Comparison of ENCODE assay signal across 10 cellular contexts in the genomic region with DNA sequence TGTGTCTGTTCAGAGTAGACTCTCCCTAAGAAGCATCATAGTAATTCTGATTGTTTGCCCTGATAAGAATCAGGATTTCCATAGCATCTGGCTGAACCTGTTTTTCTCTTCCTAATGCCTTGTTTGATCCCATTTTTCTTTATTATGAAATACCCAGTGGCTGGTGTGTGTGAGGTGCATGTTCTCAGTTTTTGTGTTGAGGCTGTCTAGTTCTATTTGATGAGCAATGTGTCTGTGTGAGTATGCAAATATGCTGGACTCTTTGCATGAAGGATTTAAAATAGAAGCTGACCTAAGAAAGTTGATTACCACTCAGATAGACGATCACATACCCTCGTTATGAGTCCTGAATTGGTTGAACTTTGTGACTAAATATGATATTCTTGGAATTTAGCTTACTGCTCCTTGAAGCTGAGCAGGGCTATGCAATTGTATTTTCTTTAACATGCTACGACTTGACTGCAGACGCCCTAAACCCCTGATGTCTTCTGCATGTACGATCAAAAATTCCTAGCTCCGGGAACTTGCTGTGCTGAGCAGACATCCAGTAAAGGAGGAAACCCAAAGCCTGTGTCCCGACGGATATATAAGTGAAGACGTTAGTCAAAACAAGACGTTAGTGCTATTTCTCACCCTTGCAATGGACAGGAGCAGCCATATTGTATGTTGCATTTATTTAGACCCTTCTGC. TPM values are rescaled to one million over a fixed set of nuclear protein-coding genes. Genes with fewer than 3 reads are reported as not detected.
DNase-seq lines count a peak whose midpoint lies in the region; ATAC-seq and TF ChIP-seq lines count a peak whose summit lies in the region.
"Had no signal": no experiment of that assay in that cellular context is flagged by ENCODE, and none has a peak within 500 bp of the region (broad histone marks: within the 10 kb centered on the region; RNA-seq: fewer than 3 reads in every experiment).

No MANE protein-coding gene starts in this region.

- H3K4me1 ChIP-seq in RWPE2 (ENCODE audit: insufficient read depth, poor library complexity, severe bottlenecking): peaks cover 41% of the 10 kb centered on the region
- peaks cover 0 to 62% (median 27%) of the 10 kb centered on the region in 3 donors for H3K4me1 ChIP-seq in esophagus squamous epithelium
- H3K4me1 ChIP-seq: adrenal gland had no signal

- no peaks in the 10 kb centered on the region for H3K27me3 Mint-ChIP-seq in naive B cell

- peak overlapping the region; percentile 100 for H3K27ac ChIP-seq in RWPE2 (ENCODE audit: poor library complexity, severe bottlenecking)
- no peak overlapping the region for H3K27ac ChIP-seq in esophagus squamous epithelium
- H3K27ac ChIP-seq: adrenal gland had no signal

- H3K36me3 ChIP-seq in RWPE2 (ENCODE audit: low read depth): no peaks in the 10 kb centered on the region
- no peaks in the 10 kb centered on the region for H3K36me3 ChIP-seq in esophagus squamous epithelium
- H3K36me3 ChIP-seq: adrenal gland, SJSA1 had no signal

- H3K27me3 ChIP-seq in RWPE2 (ENCODE audit: insufficient read depth, poor library complexity, severe bottlenecking): no peaks in the 10 kb centered on the region
- no peaks in the 10 kb centered on the region for H3K27me3 ChIP-seq in esophagus squamous epithelium
- H3K27me3 ChIP-seq: adrenal gland, SJSA1 had no signal

- H3K4me1 Mint-ChIP-seq in naive B cell: peaks cover 74 to 99% (median 86%) of the 10 kb centered on the region in 3 donors

- 42 to 62% methylated on average over 10 of the region's 10 CpGs for WGBS in esophagus squamous epithelium, 2 donors

- peaks cover 0 to 22% of the 10 kb centered on the region in 2 donors for H3K36me3 Mint-ChIP-seq in naive B cell

- intact Hi-C loops in esophagus squamous epithelium (cut with DNase I): no loop called here

- TF ChIP-seq POLR2A in esophagus squamous epithelium (IDR thresholded peaks at IDR 0.05): peak in 1 of 4 donors; percentile 17

- H3K4me3 ChIP-seq in RWPE2 (ENCODE audit: severe bottlenecking): no peak overlapping the region
- no peak overlapping the region for H3K4me3 ChIP-seq in esophagus squamous epithelium
- H3K4me3 ChIP-seq: adrenal gland, SJSA1 had no signal

- H3K9me3 Mint-ChIP-seq in naive B cell: no peaks in the 10 kb centered on the region

- DNase-seq in RWPE2 (ENCODE audit: low spot score): peak; percentile 70
- DNase-seq in naive B cell: no peak
- no peak for DNase-seq in AML-193 (lab: John Stamatoyannopoulos, UW)
- no peak for DNase-seq in GF-D8 (lab: John Stamatoyannopoulos, UW)
- no peak for DNase-seq in esophagus squamous epithelium (lab: John Stamatoyannopoulos, UW)
- no peak for DNase-seq in activated CD4-positive, alpha-beta T cell treated with anti-CD3 and anti-CD28 coated beads, Interleukin-2, amount 50 U/mL, for 4 hours
- DNase-seq: adrenal gland had no signal

- H3K4me3 Mint-ChIP-seq in naive B cell: peak overlapping the region in 7 of 8 donors; percentile 21 to 82 (median 54)

- H3K9me3 ChIP-seq in RWPE2 (ENCODE audit: severe bottlenecking) (no peaks in the 10 kb centered on the region), esophagus squamous epithelium (no peaks in the 10 kb centered on the region)
- H3K9me3 ChIP-seq: adrenal gland, SJSA1 had no signal

- TF ChIP-seq CTCF in RWPE2 (IDR thresholded peaks at IDR 0.05; ENCODE audit: poor library complexity, severe bottlenecking) (no peak), esophagus squamous epithelium (IDR thresholded peaks at IDR 0.05) (no peak)

- peak overlapping the region; percentile 25 to 88 (median 72) for H3K27ac Mint-ChIP-seq in naive B cell

- peak; percentile 70 for ATAC-seq in GM18861 (IDR thresholded peaks at IDR 0.05; ENCODE audit: unreplicated experiment)
- peak; percentile 56 for ATAC-seq in HG02759 (IDR thresholded peaks at IDR 0.05; ENCODE audit: unreplicated experiment)
- peak; percentile 77 for ATAC-seq in RWPE2 (ENCODE audit: low read depth)
- ATAC-seq in naive B cell (ENCODE audit: low read depth in 2 of 2): peak in 1 of 2 donors; percentile 34

RNA-seq across cellular contexts. Expression of gene SETBP1, which starts 51.3 kb away (rescaled TPM):
- polyA plus RNA-seq in naive B cell (ENCODE audit: low read depth in 6 of 6): 10 to 100 TPM in 3 of 6 donors, 1 to 10 TPM in 3; 6.0 to 20.2 (median 10.0) TPM
- 10 to 100 TPM in 1 of 4 donors, 1 to 10 TPM in 3; 2.6 to 18.5 (median 6.4) TPM for total RNA-seq in esophagus squamous epithelium
